ENCODE assay signal across 16 cellular contexts in the genomic region with DNA sequence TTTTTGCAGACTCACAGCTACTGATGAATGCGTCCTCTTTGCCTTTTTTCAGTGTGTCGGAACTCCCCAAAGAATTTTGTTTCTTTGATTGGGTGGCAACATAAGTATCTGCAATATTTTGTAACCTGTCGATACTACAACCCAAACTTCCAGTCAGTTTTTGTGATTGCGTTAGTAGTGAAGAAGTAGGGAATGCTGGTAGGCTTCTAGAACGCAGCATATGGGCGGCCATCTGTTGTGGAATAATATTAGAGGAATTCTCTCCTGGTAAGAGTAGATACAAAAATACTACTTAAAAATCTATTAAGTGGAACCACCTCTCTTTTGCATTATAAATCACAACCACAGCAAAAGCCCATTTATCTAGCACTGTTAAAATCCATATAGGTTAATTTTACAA.
DNase-seq lines count a peak whose midpoint lies in the region; ATAC-seq and TF ChIP-seq lines count a peak whose summit lies in the region.
"Had no signal": no experiment of that assay in that cellular context is flagged by ENCODE, and none has a peak within 500 bp of the region (broad histone marks: within the 10 kb centered on the region; RNA-seq: fewer than 3 reads in every experiment).

No MANE protein-coding gene starts in this region.

- H3K4me1 ChIP-seq in BE2C = peaks cover 15% of the 10 kb centered on the region
- H3K4me1 ChIP-seq in neutrophil (ENCODE audit: control insufficient read depth in 1 of 2, insufficient read depth in 1 of 2, low read depth in 1 of 2, low read length in 1 of 2) = no peaks in the 10 kb centered on the region
- H3K4me1 ChIP-seq: BLaER1 treated with 17β-estradiol and CSF1 and Interleukin-3, amounts not matched to agents 10 nM and 100 nM had no signal

- peak overlapping the region; percentile 34 for H3K4me3 ChIP-seq in BE2C (ENCODE audit: low read depth, low read length)
- no peak overlapping the region for H3K4me3 ChIP-seq in neutrophil (ENCODE audit: low read depth in 1 of 2, low read length in 1 of 2)
- H3K4me3 ChIP-seq: BLaER1 treated with 17β-estradiol and CSF1 and Interleukin-3, amounts not matched to agents 10 nM and 100 nM had no signal

- no peak for DNase-seq in BE2C
- peak; percentile 91 for DNase-seq in G401 (ENCODE audit: low spot score)
- DNase-seq in NCI-H524 (lab: John Stamatoyannopoulos, UW) = peak; percentile 43 to 83
- DNase-seq in dedifferentiated amniotic fluid mesenchymal stem cell (ENCODE audit: extremely low spot score) = no peak
- DNase-seq in NCI-H446 treated with DMSO at 0.1 percent for 48 hours (lab: John Stamatoyannopoulos, UW) = no peak
- DNase-seq: CD4-positive, alpha-beta T cell; NCI-H1436 treated with DMSO at 0.1 percent for 48 hours; NCI-H226; NCI-H510A treated with DMSO at 0.1 percent for 48 hours; T-cell had no signal

- H3K36me3 ChIP-seq in BE2C (no peaks in the 10 kb centered on the region), neutrophil (peaks cover 100% of the 10 kb centered on the region)

- H3K9me3 ChIP-seq in BE2C (no peaks in the 10 kb centered on the region), neutrophil (no peaks in the 10 kb centered on the region)
- H3K9me3 ChIP-seq: BLaER1 treated with 17β-estradiol and CSF1 and Interleukin-3, amounts not matched to agents 10 nM and 100 nM had no signal

- in situ Hi-C loops in G401 (cut with HindIII; ENCODE audit: low sequenced_read_pairs) = no loop called here

- ATAC-seq in HG03196 (IDR thresholded peaks at IDR 0.05; ENCODE audit: unreplicated experiment) = no peak
- ATAC-seq: HCT116, Panc1, T-cell had no signal

- H3K27me3 ChIP-seq in BE2C (no peaks in the 10 kb centered on the region), neutrophil (no peaks in the 10 kb centered on the region)
- H3K27me3 ChIP-seq: BLaER1 treated with 17β-estradiol and CSF1 and Interleukin-3, amounts not matched to agents 10 nM and 100 nM had no signal

- TF ChIP-seq CTCF in BE2C (IDR thresholded peaks at IDR 0.05; ENCODE audit: low read depth, low read length) (no peak), neutrophil (IDR thresholded peaks at IDR 0.05) (no peak)

- H3K27ac ChIP-seq in neutrophil = peak overlapping the region; percentile 45
- H3K27ac ChIP-seq: BLaER1 treated with 17β-estradiol and CSF1 and Interleukin-3, amounts not matched to agents 10 nM and 100 nM; RWPE1 had no signal

Comparison
In these comparisons a context has a peak if more than half of its experiments do, and no peak if none do; other contexts are left out.
1. DNase-seq: peak in G401 (single experiment) and NCI-H524 (2 of 2); none in BE2C (single experiment), dedifferentiated amniotic fluid mesenchymal stem cell (single experiment) and NCI-H446 treated with DMSO at 0.1 percent for 48 hours (single experiment).